ENCODE assay signal across 9 cellular contexts in the genomic region with DNA sequence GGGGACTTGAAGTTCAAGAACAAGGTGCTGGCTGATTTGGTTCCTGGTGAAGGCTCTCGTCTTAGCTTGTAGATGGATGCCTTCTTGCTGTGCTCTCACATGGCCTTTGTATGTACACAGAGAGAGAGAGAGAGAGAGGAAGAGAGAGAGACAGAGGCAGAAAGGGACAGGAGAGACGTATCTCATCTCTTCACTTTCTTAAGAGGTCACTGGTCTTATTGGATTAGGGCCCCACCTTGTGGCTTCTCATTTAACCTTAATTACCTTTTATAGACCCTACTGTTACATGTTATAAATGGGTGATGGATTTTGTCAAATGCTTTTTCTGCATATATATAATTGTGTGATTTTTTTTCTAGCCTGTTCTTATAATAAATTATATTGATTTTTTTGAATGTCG.
DNase-seq lines count a peak whose midpoint lies in the region; ATAC-seq and TF ChIP-seq lines count a peak whose summit lies in the region.
"Had no signal": no experiment of that assay in that cellular context is flagged by ENCODE, and none has a peak within 500 bp of the region (broad histone marks: within the 10 kb centered on the region; RNA-seq: fewer than 3 reads in every experiment).

No MANE protein-coding gene starts in this region.

- no peak overlapping the region for H3K4me3 Mint-ChIP-seq in HFFc6

- ATAC-seq in GM19397 (IDR thresholded peaks at IDR 0.05; ENCODE audit: unreplicated experiment) (no peak), GM19467 (IDR thresholded peaks at IDR 0.05; ENCODE audit: unreplicated experiment) (no peak)

- no peak overlapping the region for H3K27ac Mint-ChIP-seq in HFFc6

- peak; percentile 33 for DNase-seq in COR-L47 (lab: John Stamatoyannopoulos, UW)
- peak; percentile 66 for DNase-seq in Karpas-422
- peak; percentile 82 for DNase-seq in RKO (ENCODE audit: low spot score)
- DNase-seq in left ventricle myocardium inferior = no peak
- no peak for DNase-seq in foreskin fibroblast
- DNase-seq in HFFc6 = no peak

- no peaks in the 10 kb centered on the region for H3K9me2 ChIP-seq in Karpas-422 (replicated peaks; ENCODE audit: insufficient read depth, low read length)

- H3K27ac ChIP-seq in Karpas-422 (ENCODE audit: low read length) (no peak overlapping the region), left ventricle myocardium inferior (replicated peaks) (no peak overlapping the region)
- H3K27ac ChIP-seq: skin epidermis had no signal

- no peaks in the 10 kb centered on the region for H3K36me3 Mint-ChIP-seq in HFFc6 (ENCODE audit: low read depth)

- no peak overlapping the region for H3K4me2 ChIP-seq in Karpas-422 (ENCODE audit: low read depth, low read length, poor library complexity, severe bottlenecking)

- no peaks in the 10 kb centered on the region for H3K4me1 Mint-ChIP-seq in HFFc6 (ENCODE audit: low read depth)

- intact Hi-C loops in left ventricle myocardium inferior (cut with micrococcal nuclease) = no loop called here

- H3K4me3 ChIP-seq in Karpas-422 (ENCODE audit: low read length) (no peak overlapping the region), left ventricle myocardium inferior (no peak overlapping the region), foreskin fibroblast (ENCODE audit: low read depth in 1 of 2, low read length in 2 of 2) (no peak overlapping the region)
- H3K4me3 ChIP-seq: skin epidermis had no signal

- H3K27me3 ChIP-seq in Karpas-422 (ENCODE audit: low read length) = no peaks in the 10 kb centered on the region
- H3K27me3 ChIP-seq in left ventricle myocardium inferior (ENCODE audit: low read depth) = no peaks in the 10 kb centered on the region

- H3K27me3 Mint-ChIP-seq in HFFc6 (ENCODE audit: insufficient read depth) = no peaks in the 10 kb centered on the region

- H3K9me3 ChIP-seq in Karpas-422 (ENCODE audit: low read length) = peaks cover 5% of the 10 kb centered on the region; the same call in 1 of the 2 replicates
- no peaks in the 10 kb centered on the region for H3K9me3 ChIP-seq in left ventricle myocardium inferior (replicated peaks)

- no peaks in the 10 kb centered on the region for H3K36me3 ChIP-seq in Karpas-422 (ENCODE audit: insufficient read depth, low read length)
- H3K36me3 ChIP-seq in left ventricle myocardium inferior = no peaks in the 10 kb centered on the region

- H3K4me1 ChIP-seq in Karpas-422 (ENCODE audit: low read length) (no peaks in the 10 kb centered on the region), left ventricle myocardium inferior (no peaks in the 10 kb centered on the region)

- H3K9me3 Mint-ChIP-seq in HFFc6 = peaks cover 15% of the 10 kb centered on the region

- no peak overlapping the region for H2AFZ ChIP-seq in Karpas-422 (ENCODE audit: low read length)

- TF ChIP-seq CTCF in left ventricle myocardium inferior (IDR thresholded peaks at IDR 0.05; ENCODE audit: borderline replicate concordance) (peak; percentile 47), foreskin fibroblast (IDR thresholded peaks at IDR 0.05; ENCODE audit: low read depth, low read length) (no peak), HFFc6 (IDR thresholded peaks at IDR 0.05) (no peak)

- no peaks in the 10 kb centered on the region for H3K79me2 ChIP-seq in Karpas-422 (ENCODE audit: low read length)

- no peak overlapping the region for H3K9ac ChIP-seq in Karpas-422 (ENCODE audit: low read length)

- H4K20me1 ChIP-seq in Karpas-422 (ENCODE audit: insufficient read depth, low read depth, low read length) = no peaks in the 10 kb centered on the region

Comparison
In these comparisons a context has a peak if more than half of its experiments do, and no peak if none do; other contexts are left out.
1. DNase-seq: peak in COR-L47 (single experiment), Karpas-422 (single experiment) and RKO (single experiment); none in left ventricle myocardium inferior (single experiment), foreskin fibroblast (0 of 2) and HFFc6 (single experiment).